Comparison of ENCODE assay signal across 8 cellular contexts in genomic region chr1:3795453-3796214, GRCh38. TPM values are rescaled to one million over a fixed set of nuclear protein-coding genes. Genes with fewer than 3 reads are reported as not detected.
DNase-seq lines count a peak whose midpoint lies in the region; ATAC-seq and TF ChIP-seq lines count a peak whose summit lies in the region.

No MANE protein-coding gene starts in this region.

- intact Hi-C loops in vagina (cut with DNase I), result no loop called here

- in situ Hi-C loops in astrocyte of the spinal cord (cut with HindIII; ENCODE audit: low sequenced_read_pairs), result no loop called here

- DNase-seq in astrocyte of the spinal cord (ENCODE audit: low read depth, low spot score) (no peak), lung (ENCODE audit: low spot score) (no peak), vagina (ENCODE audit: extremely low spot score in 2 of 2) (no peak), HuH-7.5 (ENCODE audit: low spot score) (no peak), AG08395 (ENCODE audit: low spot score) (no peak)

- ATAC-seq in GM21367 (IDR thresholded peaks at IDR 0.05; ENCODE audit: unreplicated experiment) (peak; percentile 12), HG03354 (IDR thresholded peaks at IDR 0.05; ENCODE audit: poor library complexity, severe bottlenecking, unreplicated experiment) (peak; percentile 34), lung (ENCODE audit: insufficient read depth, low FRiP score) (peak; percentile 24), GM18867 (IDR thresholded peaks at IDR 0.05; ENCODE audit: unreplicated experiment) (no peak)

- H3K36me3 ChIP-seq in lung (ENCODE audit: control insufficient read depth in 2 of 2, insufficient read depth in 2 of 2, low read length in 2 of 2) (peaks cover 0 to 5% of the 10 kb centered on the region in 2 donors), vagina (no peaks in the 10 kb centered on the region)

- TF ChIP-seq CTCF in astrocyte of the spinal cord (IDR thresholded peaks at IDR 0.05; ENCODE audit: low read depth, low read length) (no peak), lung (IDR thresholded peaks at IDR 0.05; ENCODE audit: control extremely low read depth, extremely low read depth) (no peak), vagina (IDR thresholded peaks at IDR 0.05) (no peak)

- H3K4me1 ChIP-seq in lung (ENCODE audit: control insufficient read depth in 2 of 2, insufficient read depth in 2 of 2, low read length in 2 of 2) (peaks cover 15% of the 10 kb centered on the region in 2 donors), vagina (peaks cover 47% of the 10 kb centered on the region)

- no peak for TF ChIP-seq POLR2A in vagina (IDR thresholded peaks at IDR 0.05)

- H3K27ac ChIP-seq in lung (ENCODE audit: low read depth in 1 of 2, low read length in 1 of 2) (peak overlapping the region; percentile 51 to 52), vagina (no peak overlapping the region)

- peaks cover 0 to 2% of the 10 kb centered on the region in 2 donors for H3K9me3 ChIP-seq in lung (ENCODE audit: control insufficient read depth in 2 of 2, insufficient read depth in 1 of 2, low read length in 1 of 2)
- H3K9me3 ChIP-seq in vagina, result no peaks in the 10 kb centered on the region

- peaks cover 5% of the 10 kb centered on the region for H3K27me3 ChIP-seq in lung (ENCODE audit: control insufficient read depth, insufficient read depth)
- H3K27me3 ChIP-seq in vagina, result no peaks in the 10 kb centered on the region

- H3K4me3 ChIP-seq in astrocyte of the spinal cord (ENCODE audit: low read depth, low read length) (peak overlapping the region; percentile 61), lung (peak overlapping the region; percentile 97), vagina (peak overlapping the region; percentile 76 to 79)

- WGBS in lung, 2 donors, result 5 to 6% methylated on average over 37 to 53 of the region's 53 CpGs

RNA-seq across cellular contexts. Expression of gene LRRC47, which starts 0.7 kb away (rescaled TPM):
- total RNA-seq in lung (10 to 100 TPM; 22.3 to 33.9 TPM), vagina (32.4 TPM)
- 10 to 100 TPM; 14.4 to 18.7 TPM for polyA plus RNA-seq in lung

RNA-seq across cellular contexts. Expression of gene SMIM1, which starts 23.1 kb away (rescaled TPM):
- 10 to 100 TPM in 1 of 2 donors, 1 to 10 TPM in 1; 8.0 to 11.0 TPM for total RNA-seq in lung
- polyA plus RNA-seq in lung, result 10 to 100 TPM; 10.7 to 15.9 TPM
- not detected for total RNA-seq in vagina

RNA-seq across cellular contexts. Expression of gene CCDC27, which starts 43.4 kb away (rescaled TPM):
- not detected for total RNA-seq in lung
- not detected for polyA plus RNA-seq in lung
- not detected for total RNA-seq in vagina
